Comparison of ENCODE assay signal across 7 cellular contexts in the genomic region with DNA sequence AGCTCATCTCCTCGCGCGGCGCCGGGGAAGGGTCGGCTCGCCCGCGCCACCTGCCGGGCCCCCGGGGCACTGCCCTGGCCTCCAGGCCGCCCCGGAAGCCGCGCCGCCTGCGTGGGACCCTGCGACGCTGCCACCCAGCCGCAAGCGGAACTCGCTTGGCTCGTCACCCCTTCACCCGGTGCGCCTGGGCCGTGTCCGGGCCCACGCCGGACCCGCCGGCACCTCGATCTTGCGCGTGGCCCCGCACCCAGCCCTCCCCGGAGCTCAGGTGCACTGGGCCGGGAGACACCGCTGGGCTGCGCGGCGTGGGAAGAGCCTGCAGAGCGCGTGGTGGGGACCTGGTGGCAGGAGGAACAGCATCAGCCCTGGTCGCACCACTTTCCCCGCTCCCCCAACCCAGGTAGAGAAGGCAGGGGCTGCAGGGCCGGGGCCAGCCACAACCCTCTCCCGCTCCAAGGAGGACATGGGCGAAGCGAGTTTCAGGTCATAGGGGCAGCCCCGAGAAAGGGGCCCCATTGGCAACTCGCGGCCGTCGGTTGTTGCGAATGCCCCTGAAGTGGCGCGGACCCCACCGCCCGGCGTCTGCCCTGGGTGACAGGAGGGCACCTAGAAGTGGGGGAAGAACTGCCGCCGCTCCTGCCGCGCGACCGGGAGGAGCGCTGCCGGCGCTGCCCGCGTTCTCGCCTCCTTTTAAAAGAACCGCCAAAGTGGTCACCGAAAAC. TPM values are rescaled to one million over a fixed set of nuclear protein-coding genes. Genes with fewer than 3 reads are reported as not detected.
DNase-seq lines count a peak whose midpoint lies in the region; ATAC-seq and TF ChIP-seq lines count a peak whose summit lies in the region.

No MANE protein-coding gene starts in this region.

- DNase-seq in NCI-H1417 treated with DMSO at 0.1 percent for 48 hours (lab: John Stamatoyannopoulos, UW) (peak; percentile 12), WERI-Rb-1 (peak; percentile 64), cardiac fibroblast (ENCODE audit: low read depth in 2 of 2) (peak; percentile 60 to 68), kidney epithelial cell (ENCODE audit: low read depth) (no peak)
- peak; percentile 75 to 81 for DNase-seq in stimulated activated CD4-positive, alpha-beta T cell treated with anti-CD3 and anti-CD28 coated beads, Interleukin-1b, Interleukin-23, amount 100 ng/mL, for 1 hour (ENCODE audit: low read depth in 2 of 2)

- H3K36me3 ChIP-seq in WERI-Rb-1: peaks cover 50% of the 10 kb centered on the region
- no peaks in the 10 kb centered on the region for H3K36me3 ChIP-seq in kidney epithelial cell (ENCODE audit: control insufficient read depth, insufficient read depth, low read length)

- peak overlapping the region; percentile 65 for H3K27ac ChIP-seq in WERI-Rb-1

- peak; percentile 88 for TF ChIP-seq CTCF in WERI-Rb-1 (IDR thresholded peaks at IDR 0.05; ENCODE audit: low read depth, low read length)
- TF ChIP-seq CTCF in cardiac fibroblast (IDR thresholded peaks at IDR 0.05; ENCODE audit: low read depth, low read length): no peak
- no peak for TF ChIP-seq CTCF in kidney epithelial cell (IDR thresholded peaks at IDR 0.05; ENCODE audit: insufficient read depth, low read length, poor library complexity, severe bottlenecking)

- ATAC-seq in GM18502 (IDR thresholded peaks at IDR 0.05; ENCODE audit: poor library complexity, unreplicated experiment): peak; percentile 67
- ATAC-seq in HG02678 (IDR thresholded peaks at IDR 0.05; ENCODE audit: unreplicated experiment): peak; percentile 73

- H3K27me3 ChIP-seq in WERI-Rb-1 (ENCODE audit: insufficient read depth, low read depth, severe bottlenecking) (no peaks in the 10 kb centered on the region), kidney epithelial cell (ENCODE audit: control insufficient read depth, insufficient read depth, low read length) (no peaks in the 10 kb centered on the region)

- peak overlapping the region; percentile 81 for H3K4me3 ChIP-seq in WERI-Rb-1 (ENCODE audit: low read depth, low read length)
- H3K4me3 ChIP-seq in cardiac fibroblast (replicated peaks in 1 of 2; ENCODE audit: low read depth in 2 of 2, low read length in 2 of 2): peak overlapping the region; percentile 59 to 72
- peak overlapping the region; percentile 91 for H3K4me3 ChIP-seq in kidney epithelial cell (ENCODE audit: low read depth, low read length)

- H3K9me3 ChIP-seq in WERI-Rb-1 (ENCODE audit: severe bottlenecking): no peaks in the 10 kb centered on the region

RNA-seq across cellular contexts. Expression of a gene that starts 0.4 kb away (rescaled TPM):
- total RNA-seq in kidney epithelial cell: 26.7 and 36.1 TPM in 2 replicates

RNA-seq across cellular contexts. Expression of a gene that starts 9.7 kb away (rescaled TPM):
- 57.8 and 69.4 TPM in 2 replicates for total RNA-seq in kidney epithelial cell

RNA-seq across cellular contexts. Expression of a gene that starts 10.0 kb away (rescaled TPM):
- total RNA-seq in kidney epithelial cell: 24.8 and 34.8 TPM in 2 replicates

RNA-seq across cellular contexts. Expression of a gene that starts 17.8 kb away (rescaled TPM):
- 6.0 and 7.1 TPM in 2 replicates for total RNA-seq in kidney epithelial cell
